25 cellular contexts compared by ENCODE assay signal in genomic region chr14:95110178-95110577, GRCh38. TPM values are rescaled to one million over a fixed set of nuclear protein-coding genes. Genes with fewer than 3 reads are reported as not detected.
DNase-seq lines count a peak whose midpoint lies in the region; ATAC-seq and TF ChIP-seq lines count a peak whose summit lies in the region.
"Had no signal": no experiment of that assay in that cellular context is flagged by ENCODE, and none has a peak within 500 bp of the region (broad histone marks: within the 10 kb centered on the region; RNA-seq: fewer than 3 reads in every experiment).

No MANE protein-coding gene starts in this region.

- peaks cover 30% of the 10 kb centered on the region for H3K36me3 Mint-ChIP-seq in progenitor cell of endocrine pancreas (ENCODE audit: insufficient read depth)

- no CpG with 5 or more reads among the region's 8 CpGs for WGBS in neuronal stem cell (ENCODE audit: extremely low coverage in 2 of 2, insufficient read length in 2 of 2, insufficient replicate concordance in 1 of 2), 2 donors

- H3K4me3 ChIP-seq in dorsolateral prefrontal cortex (no peak overlapping the region), neuronal stem cell (ENCODE audit: low read length in 2 of 2) (no peak overlapping the region), MM.1S (ENCODE audit: low read length) (no peak overlapping the region)
- H3K4me3 ChIP-seq: BLaER1, GM12878 had no signal

- peak overlapping the region; percentile 49 for H3K27ac Mint-ChIP-seq in progenitor cell of endocrine pancreas
- H3K27ac Mint-ChIP-seq: CD4-positive, CD25-positive, alpha-beta regulatory T cell had no signal

- no peak overlapping the region for H4K91ac ChIP-seq in neuronal stem cell (ENCODE audit: low read depth, low read length, poor library complexity)

- H3K9ac ChIP-seq in neuronal stem cell (ENCODE audit: low read depth, low read length, poor library complexity) (peak overlapping the region; percentile 72), MM.1S (ENCODE audit: low read length) (no peak overlapping the region)
- H3K9ac ChIP-seq: BLaER1 had no signal

- H3K4me2 ChIP-seq in neuronal stem cell (ENCODE audit: insufficient read depth, low read length, poor library complexity, severe bottlenecking) (no peak overlapping the region), MM.1S (ENCODE audit: low read depth, low read length) (no peak overlapping the region)
- H3K4me2 ChIP-seq: BLaER1 had no signal

- H3K9me3 ChIP-seq in neuronal stem cell (replicated peaks in 1 of 2; ENCODE audit: control insufficient read depth in 2 of 2, insufficient read depth in 1 of 2, low read depth in 1 of 2, low read length in 2 of 2) (peaks cover 0 to 2% of the 10 kb centered on the region in 2 donors), MM.1S (replicated peaks; ENCODE audit: insufficient read depth, low read length) (no peaks in the 10 kb centered on the region)
- H3K9me3 ChIP-seq: BE2C, BLaER1 had no signal

- H2BK5ac ChIP-seq in neuronal stem cell (ENCODE audit: low read length): no peak overlapping the region

- H2BK12ac ChIP-seq in neuronal stem cell (ENCODE audit: low read length): no peak overlapping the region

- no peaks in the 10 kb centered on the region for H3K9me2 ChIP-seq in MM.1S (replicated peaks; ENCODE audit: insufficient read depth, low read length)

- no peak for DNase-seq in dorsolateral prefrontal cortex
- no peak for DNase-seq in neuronal stem cell (ENCODE audit: low spot score)
- no peak for DNase-seq in progenitor cell of endocrine pancreas (ENCODE audit: low spot score, unreplicated experiment)
- DNase-seq in MM.1S: no peak
- DNase-seq: 8988T; ACHN; BE2C; C1 segment of cervical spinal cord; CD4-positive, alpha-beta memory T cell; CD4-positive, CD25-positive, alpha-beta regulatory T cell; CD8-positive, alpha-beta memory T cell; COR-L47; DMS 273 treated with DMSO at 0.1 percent for 48 hours; DMS153; DMS53; DMS79; DND-41; EL; GDM1 had no signal

- no peak overlapping the region for H4K8ac ChIP-seq in neuronal stem cell (ENCODE audit: low read depth, low read length)

- H3K14ac ChIP-seq in neuronal stem cell (ENCODE audit: low read length): no peak overlapping the region

- H3K79me2 ChIP-seq in MM.1S (ENCODE audit: low read length): no peaks in the 10 kb centered on the region

- peaks cover 2% of the 10 kb centered on the region for H3K79me1 ChIP-seq in neuronal stem cell (ENCODE audit: low read depth, low read length)

- H3K4me1 ChIP-seq in neuronal stem cell (ENCODE audit: control insufficient read depth in 2 of 2, insufficient read depth in 1 of 2, low read depth in 1 of 2, low read length in 2 of 2): no peaks in the 10 kb centered on the region
- H3K4me1 ChIP-seq in MM.1S (ENCODE audit: low read length): no peaks in the 10 kb centered on the region
- H3K4me1 ChIP-seq: BE2C, BLaER1 had no signal

- no peak overlapping the region for H3K4ac ChIP-seq in neuronal stem cell (ENCODE audit: low read length)

- H3K4me1 Mint-ChIP-seq in progenitor cell of endocrine pancreas (ENCODE audit: low read depth): no peaks in the 10 kb centered on the region

- H2AFZ ChIP-seq in neuronal stem cell (ENCODE audit: low read length): no peak overlapping the region
- no peak overlapping the region for H2AFZ ChIP-seq in MM.1S (ENCODE audit: low read length)

- H3K36me3 ChIP-seq in neuronal stem cell (replicated peaks in 1 of 2; ENCODE audit: control insufficient read depth in 2 of 2, insufficient read depth in 2 of 2, low read length in 2 of 2) (peaks cover 28 to 100% of the 10 kb centered on the region in 2 donors), MM.1S (replicated peaks; ENCODE audit: insufficient read depth, low read length) (no peaks in the 10 kb centered on the region)

- no peak overlapping the region for H2BK120ac ChIP-seq in neuronal stem cell (ENCODE audit: low read depth, low read length)

- no peaks in the 10 kb centered on the region for H4K20me1 ChIP-seq in MM.1S (ENCODE audit: insufficient read depth, low read length)

- H3K18ac ChIP-seq in neuronal stem cell (ENCODE audit: low read length): no peak overlapping the region

- H3K27me3 ChIP-seq in dorsolateral prefrontal cortex: no peaks in the 10 kb centered on the region
- no peaks in the 10 kb centered on the region for H3K27me3 ChIP-seq in neuronal stem cell (ENCODE audit: control insufficient read depth in 3 of 3, insufficient read depth in 3 of 3, low read depth in 1 of 3, low read length in 3 of 3)
- no peaks in the 10 kb centered on the region for H3K27me3 ChIP-seq in MM.1S (replicated peaks; ENCODE audit: insufficient read depth, low read length)
- H3K27me3 ChIP-seq: BE2C, BLaER1 had no signal

- H3K4me3 Mint-ChIP-seq in progenitor cell of endocrine pancreas (ENCODE audit: low read depth): no peak overlapping the region
- H3K4me3 Mint-ChIP-seq: CD14-positive monocyte; CD4-positive, alpha-beta memory T cell; CD4-positive, CD25-positive, alpha-beta regulatory T cell; CD8-positive, alpha-beta memory T cell had no signal

- no peak overlapping the region for H2BK15ac ChIP-seq in neuronal stem cell (ENCODE audit: low read length)

- no peak overlapping the region for H2AK5ac ChIP-seq in neuronal stem cell (ENCODE audit: low read depth, low read length)

- peak overlapping the region; percentile 73 for H3K23ac ChIP-seq in neuronal stem cell (ENCODE audit: low read depth, low read length, poor library complexity)

- TF ChIP-seq CTCF in dorsolateral prefrontal cortex (IDR thresholded peaks at IDR 0.05 in 54 of 56, conservative IDR thresholded peaks at IDR 0.05 in 2 of 56; ENCODE audit: low read depth in 1 of 56, partially characterized antibody in 56 of 56): peak in 13 of 56 donors; percentile 12 to 51 (median 27)
- TF ChIP-seq CTCF in progenitor cell of endocrine pancreas (IDR thresholded peaks at IDR 0.05; ENCODE audit: unreplicated experiment): no peak
- TF ChIP-seq CTCF in MM.1S (IDR thresholded peaks at IDR 0.05; ENCODE audit: low read length): no peak

- H3F3A ChIP-seq in MM.1S (ENCODE audit: insufficient read depth, low read length): no peaks in the 10 kb centered on the region

- peak overlapping the region in 37 of 59 donors; percentile 1 to 98 (median 54) for H3K27ac ChIP-seq in dorsolateral prefrontal cortex
- no peak overlapping the region for H3K27ac ChIP-seq in neuronal stem cell (replicated peaks; ENCODE audit: low read length)
- H3K27ac ChIP-seq in MM.1S (ENCODE audit: low read length): no peak overlapping the region
- H3K27ac ChIP-seq: BLaER1 had no signal

- H3K27me3 Mint-ChIP-seq in progenitor cell of endocrine pancreas: no peaks in the 10 kb centered on the region
- H3K27me3 Mint-ChIP-seq: CD4-positive, alpha-beta memory T cell; CD4-positive, CD25-positive, alpha-beta regulatory T cell; CD8-positive, alpha-beta memory T cell had no signal

- no peak for ATAC-seq in GM21737 (IDR thresholded peaks at IDR 0.05; ENCODE audit: unreplicated experiment)
- ATAC-seq in HG03139 (IDR thresholded peaks at IDR 0.05; ENCODE audit: unreplicated experiment): no peak
- no peak for ATAC-seq in HG03571 (IDR thresholded peaks at IDR 0.05; ENCODE audit: unreplicated experiment)
- ATAC-seq: GM12878 had no signal

- H3K9me3 Mint-ChIP-seq in progenitor cell of endocrine pancreas (ENCODE audit: low read depth): no peaks in the 10 kb centered on the region
- H3K9me3 Mint-ChIP-seq: CD14-positive monocyte; CD4-positive, alpha-beta memory T cell; CD4-positive, CD25-positive, alpha-beta regulatory T cell; CD8-positive, alpha-beta memory T cell had no signal

- intact Hi-C loops in dorsolateral prefrontal cortex (cut with DNase I): loop anchor here (10.0 kb wide), 2 partner anchors 205 to 255 kb away; partner anchors contain the start of gene CLMN (in 1 of the 2)

RNA-seq across cellular contexts. Expression of gene DICER1, which starts 47.2 kb away (rescaled TPM):
- total RNA-seq in dorsolateral prefrontal cortex: 100 to 1,000 TPM in 25 of 120 experiments, 10 to 100 TPM in 95; 58.4 to 196 (median 82.9) TPM
- 75.9 TPM for polyA plus RNA-seq in neuronal stem cell (2013, experiment 1 of 2)
- 77.6 TPM for polyA plus RNA-seq in neuronal stem cell (2013, experiment 2 of 2)
- 118 and 127 TPM in 2 replicates for total RNA-seq in progenitor cell of endocrine pancreas

Comparison
In these comparisons a context has a peak if more than half of its experiments do, and no peak if none do; other contexts are left out.
1. H3K27ac ChIP-seq: peak in dorsolateral prefrontal cortex (37 of 59); none in neuronal stem cell (single experiment) and MM.1S (single experiment).